Comparison of ENCODE assay signal across 8 cellular contexts in the genomic region with DNA sequence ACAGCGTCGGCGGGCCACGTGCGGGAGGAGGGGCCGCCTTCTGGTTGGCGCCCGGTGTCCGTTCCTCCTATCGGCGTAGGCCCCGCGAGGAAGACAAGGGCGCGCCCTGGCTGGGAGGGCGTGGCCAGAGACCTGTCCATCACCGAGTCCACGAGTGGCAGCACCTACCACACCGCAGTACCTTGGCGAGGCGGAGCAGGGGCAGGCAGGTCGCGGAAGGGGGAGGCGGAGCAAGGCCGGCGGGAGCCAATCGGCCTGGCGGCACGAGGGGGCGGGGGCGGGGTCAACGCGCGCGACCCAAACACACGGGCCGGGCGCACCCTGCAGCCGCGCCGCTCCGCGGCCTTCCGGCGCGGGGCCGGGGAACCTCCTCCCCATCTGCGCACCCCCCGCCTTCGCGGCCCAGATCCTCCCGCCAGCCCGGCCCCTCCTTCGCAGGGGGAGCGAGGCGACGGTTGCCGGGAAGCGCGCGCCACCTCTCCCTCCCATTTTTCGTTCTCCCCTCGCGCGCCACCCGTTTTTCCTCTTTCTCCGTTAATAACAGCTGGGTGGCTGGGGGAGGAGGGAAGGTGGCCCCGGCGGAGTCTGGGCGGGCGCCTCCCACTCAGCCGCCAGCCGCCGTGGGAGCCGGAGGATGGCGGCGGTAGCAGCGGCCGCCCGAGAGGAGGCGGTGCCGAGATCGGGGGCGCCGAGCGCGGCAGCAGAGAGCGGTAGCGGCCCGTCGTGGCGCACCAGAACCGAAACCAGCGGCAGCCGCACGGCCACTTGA. TPM values are rescaled to one million over a fixed set of nuclear protein-coding genes. Genes with fewer than 3 reads are reported as not detected.
DNase-seq lines count a peak whose midpoint lies in the region; ATAC-seq and TF ChIP-seq lines count a peak whose summit lies in the region.

ZNRF2 (plus strand) TSS at position 300 of the 769 bp plus-strand sequence. CDS start 761 bp downstream, outside the sequence.

- ATAC-seq in HG02610 (IDR thresholded peaks at IDR 0.05; ENCODE audit: unreplicated experiment) (peak; percentile 88), SK-N-SH treated with all-trans-retinoic acid at 6 μM for 48 hours (peak; percentile 94)

- TF ChIP-seq CTCF in GM10266 (IDR thresholded peaks at IDR 0.05; ENCODE audit: control insufficient read depth, insufficient read depth, low read depth, missing control alignments) (peak; percentile 73), glutamatergic neuron (IDR thresholded peaks at IDR 0.05; ENCODE audit: partially characterized antibody, unreplicated experiment) (peak; percentile 35), osteocyte (IDR thresholded peaks at IDR 0.05) (peak; percentile 69)

- no peaks in the 10 kb centered on the region for H3K9me3 Mint-ChIP-seq in activated naive CD8-positive, alpha-beta T cell (ENCODE audit: low read depth)
- H3K9me3 Mint-ChIP-seq in glutamatergic neuron (ENCODE audit: unreplicated experiment) (peaks cover 11% of the 10 kb centered on the region), osteocyte (ENCODE audit: unreplicated experiment) (peaks cover 4% of the 10 kb centered on the region)

- DNase-seq in GM10266 (ENCODE audit: extremely low spot score) = peak; percentile 96
- peak; percentile 99 for DNase-seq in NCI-H1092 (lab: John Stamatoyannopoulos, UW)
- DNase-seq in glutamatergic neuron = peak; percentile 98
- DNase-seq in osteocyte (ENCODE audit: extremely low spot score, unreplicated experiment) = peak; percentile 97

- H3K27me3 ChIP-seq in thymus (ENCODE audit: control insufficient read depth, insufficient read depth) = no peaks in the 10 kb centered on the region

- H3K27ac ChIP-seq in thymus (ENCODE audit: low read depth) = peak within 1 kb of the TSS; percentile 97

- H3K36me3 ChIP-seq in thymus (ENCODE audit: control insufficient read depth, insufficient read depth) = no peaks in the 10 kb centered on the region

- under 1% methylated on average over 96 of the region's 96 CpGs for WGBS in thymus

- peaks cover 46% of the 10 kb centered on the region for H3K4me1 Mint-ChIP-seq in activated naive CD8-positive, alpha-beta T cell (ENCODE audit: low read depth)
- peaks cover 30% of the 10 kb centered on the region for H3K4me1 Mint-ChIP-seq in glutamatergic neuron (ENCODE audit: low read depth, unreplicated experiment)
- peaks cover 19% of the 10 kb centered on the region for H3K4me1 Mint-ChIP-seq in osteocyte (ENCODE audit: unreplicated experiment)

- H3K4me3 ChIP-seq in thymus (ENCODE audit: low read length) = peak within 1 kb of the TSS; percentile 88

- peak within 1 kb of the TSS; percentile 82 for H3K4me3 Mint-ChIP-seq in activated naive CD8-positive, alpha-beta T cell
- peak within 1 kb of the TSS; percentile 85 for H3K4me3 Mint-ChIP-seq in glutamatergic neuron (ENCODE audit: unreplicated experiment)
- peak within 1 kb of the TSS; percentile 77 for H3K4me3 Mint-ChIP-seq in osteocyte (ENCODE audit: unreplicated experiment)

- peaks cover 1% of the 10 kb centered on the region for H3K4me1 ChIP-seq in thymus (ENCODE audit: control insufficient read depth, insufficient read depth, low read length)

- peaks cover 1% of the 10 kb centered on the region for H3K9me3 ChIP-seq in thymus (ENCODE audit: control insufficient read depth)

- no peaks in the 10 kb centered on the region for H3K27me3 Mint-ChIP-seq in activated naive CD8-positive, alpha-beta T cell
- H3K27me3 Mint-ChIP-seq in glutamatergic neuron (ENCODE audit: unreplicated experiment) (peaks cover 11% of the 10 kb centered on the region), osteocyte (ENCODE audit: unreplicated experiment) (no peaks in the 10 kb centered on the region)

- no peaks in the 10 kb centered on the region for H3K36me3 Mint-ChIP-seq in activated naive CD8-positive, alpha-beta T cell
- no peaks in the 10 kb centered on the region for H3K36me3 Mint-ChIP-seq in glutamatergic neuron (ENCODE audit: unreplicated experiment)
- no peaks in the 10 kb centered on the region for H3K36me3 Mint-ChIP-seq in osteocyte (ENCODE audit: unreplicated experiment)

- peak within 1 kb of the TSS; percentile 89 for H3K27ac Mint-ChIP-seq in activated naive CD8-positive, alpha-beta T cell
- H3K27ac Mint-ChIP-seq in glutamatergic neuron (ENCODE audit: unreplicated experiment) = peak within 1 kb of the TSS; percentile 81
- peak within 1 kb of the TSS; percentile 90 for H3K27ac Mint-ChIP-seq in osteocyte (ENCODE audit: unreplicated experiment)

TF ChIP-seq in SK-N-SH treated with all-trans-retinoic acid at 6 μM for 48 hours, 23 proteins besides CTCF, POLR2A, EP300 and RAD21:
- TF ChIP-seq ARNTL (CRISPR knock-in tag; IDR thresholded peaks at IDR 0.05; ENCODE audit: borderline replicate concordance, low read depth) = no peak
- no peak for TF ChIP-seq ISL1 (CRISPR knock-in tag; IDR thresholded peaks at IDR 0.05)
- 0 out of 2 replicates have a peak, but pooled peaks have one; percentile 26 for TF ChIP-seq CSDC2 (CRISPR knock-in tag; IDR thresholded peaks at IDR 0.05)
- no peak for TF ChIP-seq GLIS3 (CRISPR knock-in tag; IDR thresholded peaks at IDR 0.05)
- TF ChIP-seq TSHZ2 (CRISPR knock-in tag; IDR thresholded peaks at IDR 0.05) = peak; percentile 54; the same call in 1 of the 2 replicates
- peak; percentile 8; the same call in 1 of the 2 replicates for TF ChIP-seq ZNF70 (CRISPR knock-in tag; IDR thresholded peaks at IDR 0.05)
- no peak for TF ChIP-seq POU6F1 (CRISPR knock-in tag; IDR thresholded peaks at IDR 0.05; ENCODE audit: borderline replicate concordance, low read depth)
- no peak for TF ChIP-seq BACH2 (CRISPR knock-in tag; IDR thresholded peaks at IDR 0.05; ENCODE audit: borderline replicate concordance)
- TF ChIP-seq ZFP30 (CRISPR knock-in tag; IDR thresholded peaks at IDR 0.05) = peak; percentile 39; the same call in 1 of the 2 replicates
- TF ChIP-seq TOX (CRISPR knock-in tag; IDR thresholded peaks at IDR 0.05; ENCODE audit: borderline replicate concordance) = no peak

RNA-seq across cellular contexts. Expression of gene ZNRF2, which starts in this region (rescaled TPM):
- total RNA-seq in glutamatergic neuron (ENCODE audit: unreplicated experiment) = 16.7 TPM
- total RNA-seq in osteocyte = 6.8 TPM in 2 replicates
- 10.5 TPM for polyA plus RNA-seq in thymus

Comparison
In these comparisons a context has a peak if more than half of its experiments do, and no peak if none do; other contexts are left out.
1. Peak in every context shown above with its lines: DNase-seq, ATAC-seq, H3K4me3 ChIP-seq and H3K27ac ChIP-seq.